Comparison of ENCODE assay signal across 10 cellular contexts in genomic region chr9:131585375-131585774, GRCh38. TPM values are rescaled to one million over a fixed set of nuclear protein-coding genes. Genes with fewer than 3 reads are reported as not detected.
A peak's percentile ranks its signal among the peaks of the same experiment; 100 is the strongest.
DNase-seq lines count a peak whose midpoint lies in the region; ATAC-seq and TF ChIP-seq lines count a peak whose summit lies in the region.
"Had no signal": no experiment of that assay in that cellular context is flagged by ENCODE, and none has a peak within 500 bp of the region (broad histone marks: within the 10 kb centered on the region; RNA-seq: fewer than 3 reads in every experiment).

No MANE protein-coding gene starts in this region.

- peak overlapping the region; percentile 70 to 75 for H3K4me3 Mint-ChIP-seq in effector memory CD8-positive, alpha-beta T cell
- H3K4me3 Mint-ChIP-seq in stimulated activated naive B cell treated with anti-CD40 and anti-IgM and Interleukin-4, amounts not matched to agents 10 μg/mL and 1 μg/mL and 100 μg/mL, for 72 hours = peak overlapping the region in 1 of 2 donors; percentile 19
- no peak overlapping the region for H3K4me3 Mint-ChIP-seq in glutamatergic neuron (ENCODE audit: unreplicated experiment)
- no peak overlapping the region for H3K4me3 Mint-ChIP-seq in endodermal cell

- in situ Hi-C loops in ACHN (cut with HindIII; ENCODE audit: low pct_ligation_motif_present, low pct_unique_long_range_greater_than_20kb, low sequenced_read_pairs) = no loop called here

- 93 to 100% methylated on average over 7 to 8 of the region's 8 CpGs for WGBS in endodermal cell (ENCODE audit: insufficient coverage in 1 of 2, insufficient read length in 1 of 2), 2 experiments

- no peaks in the 10 kb centered on the region for H3K9me3 ChIP-seq in endodermal cell (ENCODE audit: control insufficient read depth, low read length)

- H3K27ac Mint-ChIP-seq in effector memory CD8-positive, alpha-beta T cell = peak overlapping the region; percentile 71 to 92
- peak overlapping the region; percentile 84 for H3K27ac Mint-ChIP-seq in stimulated activated naive B cell treated with anti-CD40 and anti-IgM and Interleukin-4, amounts not matched to agents 10 μg/mL and 1 μg/mL and 100 μg/mL, for 72 hours
- no peak overlapping the region for H3K27ac Mint-ChIP-seq in glutamatergic neuron (ENCODE audit: unreplicated experiment)
- H3K27ac Mint-ChIP-seq in endodermal cell = no peak overlapping the region

- TF ChIP-seq CTCF in glutamatergic neuron (IDR thresholded peaks at IDR 0.05; ENCODE audit: partially characterized antibody, unreplicated experiment) (no peak), endodermal cell (conservative IDR thresholded peaks at IDR 0.05) (no peak)

- H3K27me3 ChIP-seq in endodermal cell (ENCODE audit: control insufficient read depth, insufficient read depth, low read length, poor library complexity, severe bottlenecking) = no peaks in the 10 kb centered on the region

- peaks cover 19% of the 10 kb centered on the region for H3K36me3 ChIP-seq in endodermal cell (ENCODE audit: control insufficient read depth, insufficient read depth, low read length)

- peaks cover 34 to 40% of the 10 kb centered on the region in 2 donors for H3K4me1 Mint-ChIP-seq in effector memory CD8-positive, alpha-beta T cell (ENCODE audit: low read depth in 2 of 2)
- peaks cover 37 to 51% of the 10 kb centered on the region in 2 donors for H3K4me1 Mint-ChIP-seq in stimulated activated naive B cell treated with anti-CD40 and anti-IgM and Interleukin-4, amounts not matched to agents 10 μg/mL and 1 μg/mL and 100 μg/mL, for 72 hours
- H3K4me1 Mint-ChIP-seq in glutamatergic neuron (ENCODE audit: low read depth, unreplicated experiment) (peaks cover 1% of the 10 kb centered on the region), endodermal cell (no peaks in the 10 kb centered on the region)

- H3K4me3 ChIP-seq in endodermal cell (ENCODE audit: low read length) = no peak overlapping the region

- no peak overlapping the region for H3K9ac ChIP-seq in endodermal cell (ENCODE audit: extremely low read depth, low read length, poor library complexity, severe bottlenecking)

- H3K36me3 Mint-ChIP-seq in effector memory CD8-positive, alpha-beta T cell (ENCODE audit: insufficient read depth) = peaks cover 68% of the 10 kb centered on the region
- peaks cover 64 to 89% of the 10 kb centered on the region in 2 donors for H3K36me3 Mint-ChIP-seq in stimulated activated naive B cell treated with anti-CD40 and anti-IgM and Interleukin-4, amounts not matched to agents 10 μg/mL and 1 μg/mL and 100 μg/mL, for 72 hours
- H3K36me3 Mint-ChIP-seq in glutamatergic neuron (ENCODE audit: unreplicated experiment) (no peaks in the 10 kb centered on the region), endodermal cell (ENCODE audit: low read depth) (peaks cover 53% of the 10 kb centered on the region)

- no peak overlapping the region for H3K27ac ChIP-seq in endodermal cell (ENCODE audit: low read depth, low read length)
- H3K27ac ChIP-seq: 22Rv1 had no signal

- peak; percentile 55 for DNase-seq in NK-92 treated with Interleukin-12 subunit alpha and Interleukin-12 subunit beta, amount 100 ng/mL, for 24 hours (lab: John Stamatoyannopoulos, UW)
- DNase-seq in NK-92 (lab: John Stamatoyannopoulos, UW; ENCODE audit: unreplicated experiment) (no peak), UCSD-AML1 (lab: John Stamatoyannopoulos, UW; ENCODE audit: unreplicated experiment) (peak; percentile 83), glutamatergic neuron (no peak), endodermal cell (no peak), ACHN (no peak)
- DNase-seq in effector memory CD8-positive, alpha-beta T cell = peak; percentile 44 to 45 (median 44)
- DNase-seq in stimulated activated naive B cell treated with anti-CD40 and anti-IgM and Interleukin-4, amounts not matched to agents 10 μg/mL and 1 μg/mL and 100 μg/mL, for 72 hours = no peak

- H3K9me3 Mint-ChIP-seq in effector memory CD8-positive, alpha-beta T cell = no peaks in the 10 kb centered on the region
- H3K9me3 Mint-ChIP-seq in stimulated activated naive B cell treated with anti-CD40 and anti-IgM and Interleukin-4, amounts not matched to agents 10 μg/mL and 1 μg/mL and 100 μg/mL, for 72 hours = no peaks in the 10 kb centered on the region
- H3K9me3 Mint-ChIP-seq in glutamatergic neuron (ENCODE audit: unreplicated experiment) (peaks cover 19% of the 10 kb centered on the region), endodermal cell (no peaks in the 10 kb centered on the region)

- H3K27me3 Mint-ChIP-seq in effector memory CD8-positive, alpha-beta T cell = no peaks in the 10 kb centered on the region
- H3K27me3 Mint-ChIP-seq in stimulated activated naive B cell treated with anti-CD40 and anti-IgM and Interleukin-4, amounts not matched to agents 10 μg/mL and 1 μg/mL and 100 μg/mL, for 72 hours = no peaks in the 10 kb centered on the region
- H3K27me3 Mint-ChIP-seq in glutamatergic neuron (ENCODE audit: unreplicated experiment) (peaks cover 16% of the 10 kb centered on the region), endodermal cell (ENCODE audit: insufficient read depth) (no peaks in the 10 kb centered on the region)

- peak; percentile 97 for ATAC-seq in effector memory CD8-positive, alpha-beta T cell (replicated peaks)
- ATAC-seq in stimulated activated naive B cell treated with anti-CD40 and anti-IgM and Interleukin-4, amounts not matched to agents 10 μg/mL and 1 μg/mL and 100 μg/mL, for 72 hours (replicated peaks) = peak; percentile 62 to 71

- no peaks in the 10 kb centered on the region for H3K4me1 ChIP-seq in endodermal cell (ENCODE audit: control insufficient read depth, insufficient read depth, low read length)

RNA-seq across cellular contexts. Expression of gene PRRT1B, which starts 40.1 kb away (rescaled TPM):
- total RNA-seq in glutamatergic neuron (ENCODE audit: unreplicated experiment) (not detected), endodermal cell (10 to 100 TPM; 42.9 to 71.4 TPM)
- 0.93 TPM for polyA plus RNA-seq in endodermal cell (2013, experiment 1 of 2)
- polyA plus RNA-seq in endodermal cell (2013, experiment 2 of 2) = 1.1 TPM
- total RNA-seq: right cardiac atrium had no signal
- polyA plus RNA-seq: right cardiac atrium had no signal

RNA-seq across cellular contexts. Expression of gene UCK1, which starts 54.3 kb away (rescaled TPM):
- 24.8 TPM for total RNA-seq in glutamatergic neuron (ENCODE audit: unreplicated experiment)
- 10 to 100 TPM; 37.9 to 42.9 TPM for total RNA-seq in endodermal cell
- polyA plus RNA-seq in endodermal cell (2013, experiment 1 of 2) = 28.4 TPM
- polyA plus RNA-seq in endodermal cell (2013, experiment 2 of 2) = 23.8 TPM

Comparison
In these comparisons a context has a peak if more than half of its experiments do, and no peak if none do; other contexts are left out.
1. DNase-seq: peak in NK-92 treated with Interleukin-12 subunit alpha and Interleukin-12 subunit beta, amount 100 ng/mL, for 24 hours (single experiment), UCSD-AML1 (single experiment) and effector memory CD8-positive, alpha-beta T cell (3 of 3); none in NK-92 (single experiment), stimulated activated naive B cell treated with anti-CD40 and anti-IgM and Interleukin-4, amounts not matched to agents 10 μg/mL and 1 μg/mL and 100 μg/mL, for 72 hours (single experiment), glutamatergic neuron (single experiment), endodermal cell (single experiment) and ACHN (single experiment).
2. H3K27ac Mint-ChIP-seq: peak in effector memory CD8-positive, alpha-beta T cell (2 of 2) and stimulated activated naive B cell treated with anti-CD40 and anti-IgM and Interleukin-4, amounts not matched to agents 10 μg/mL and 1 μg/mL and 100 μg/mL, for 72 hours (single experiment); none in glutamatergic neuron (single experiment) and endodermal cell (single experiment).
3. H3K4me3 Mint-ChIP-seq: peak in effector memory CD8-positive, alpha-beta T cell (2 of 2); none in glutamatergic neuron (single experiment) and endodermal cell (single experiment).
4. RNA of gene PRRT1B, which starts 40.1 kb away (total RNA-seq): 42.9 to 71.4 TPM in endodermal cell; not detected in glutamatergic neuron (single experiment); every median in the first group is over 10 times any median in the second.